Comparison of ENCODE assay signal across 1 cellular context in the genomic region with DNA sequence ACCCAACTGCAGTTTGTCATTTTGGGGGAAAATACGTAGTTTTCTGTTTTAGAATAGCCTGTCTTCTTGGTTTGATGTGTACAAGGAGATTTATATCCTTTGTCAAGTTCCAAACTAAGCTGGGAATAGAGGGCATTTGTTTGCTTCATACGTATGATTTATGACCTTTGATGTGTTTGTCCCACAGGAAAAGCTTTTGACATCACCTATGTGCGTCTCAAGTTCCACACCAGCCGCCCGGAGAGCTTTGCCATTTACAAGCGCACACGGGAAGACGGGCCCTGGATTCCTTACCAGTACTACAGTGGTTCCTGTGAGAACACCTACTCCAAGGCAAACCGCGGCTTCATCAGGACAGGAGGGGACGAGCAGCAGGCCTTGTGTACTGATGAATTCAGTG.
TF ChIP-seq lines count a peak whose summit lies in the region.

No MANE protein-coding gene starts in this region.

TF ChIP-seq in GM23338, 12 proteins besides CTCF, POLR2A, EP300 and RAD21 (continued from another document):
- no peak for TF ChIP-seq ZNF462 (CRISPR knock-in tag; IDR thresholded peaks at IDR 0.05)
- no peak for TF ChIP-seq STAT1 (IDR thresholded peaks at IDR 0.05; ENCODE audit: unreplicated experiment)
- no peak for TF ChIP-seq ZNF114 (CRISPR knock-in tag; IDR thresholded peaks at IDR 0.05)
- TF ChIP-seq ETS1 (IDR thresholded peaks at IDR 0.05), result no peak
- no peak for TF ChIP-seq ZNF331 (CRISPR knock-in tag; IDR thresholded peaks at IDR 0.05; ENCODE audit: low read depth)
- no peak for TF ChIP-seq EZH2phosphoT487 (IDR thresholded peaks at IDR 0.05; ENCODE audit: unreplicated experiment)
- no peak for TF ChIP-seq CREB1 (CRISPR knock-in tag; IDR thresholded peaks at IDR 0.05; ENCODE audit: low read depth)
- TF ChIP-seq NANOG (IDR thresholded peaks at IDR 0.05; ENCODE audit: borderline replicate concordance), result no peak
- no peak for TF ChIP-seq POLR2AphosphoS5 (IDR thresholded peaks at IDR 0.05; ENCODE audit: low read depth)
- TF ChIP-seq JUNB (IDR thresholded peaks at IDR 0.05; ENCODE audit: unreplicated experiment), result no peak
- no peak for TF ChIP-seq EZH2 (IDR thresholded peaks at IDR 0.05; ENCODE audit: low read depth, unreplicated experiment)
TF ChIP-seq in GM23338: peak in this region for 0.
